ENCODE assay signal across 23 cellular contexts in genomic region chr15:41735033-41735432, GRCh38.
"Had no signal": no experiment of that assay in that cellular context is flagged by ENCODE, and none has a peak within 500 bp of the region (broad histone marks: within the 10 kb centered on the region; RNA-seq: fewer than 3 reads in every experiment).

No MANE protein-coding gene starts in this region.

- DNase-seq: heart right ventricle; islet precursor cell; left ventricle myocardium superior; midbrain; mucosa of descending colon; naive thymus-derived CD4-positive, alpha-beta T cell; ovary; right lobe of liver; stimulated activated CD4-positive, alpha-beta T cell treated with anti-CD3 and anti-CD28 coated beads, Interleukin-1b, Interleukin-23, amount 100 ng/mL, for 48 hours; stimulated activated CD4-positive, alpha-beta T cell treated with anti-CD3 and anti-CD28 coated beads, Interleukin-4, amount 100 ng/mL, for 1 hour; stimulated activated naive B cell treated with anti-CD40 and anti-IgM and Interleukin-4, amounts not matched to agents 10 μg/mL and 1 μg/mL and 100 μg/mL, for 72 hours; stimulated activated naive CD8-positive, alpha-beta T cell treated with anti-CD3 and anti-CD28 coated beads, Interleukin-15, Interleukin-2, amounts not matched to agents 100 U/mL and 50 U/mL, for 24 hours; stomach; tibial artery; trophoblast cell had no signal

- H3K27ac Mint-ChIP-seq: memory B cell; natural killer cell treated with Interleukin-12 subunit alpha and Interleukin-12 subunit beta and Interleukin-15 and Interleukin-18, amount 100 ng/mL, for 72 hours; progenitor cell of endocrine pancreas; stimulated activated naive B cell treated with anti-CD40 and anti-IgM and Interleukin-4, amounts not matched to agents 10 μg/mL and 1 μg/mL and 100 μg/mL, for 72 hours had no signal

- ATAC-seq: heart right ventricle; left ventricle myocardium superior; mucosa of descending colon; naive thymus-derived CD4-positive, alpha-beta T cell; natural killer cell treated with Interleukin-12 subunit alpha and Interleukin-12 subunit beta and Interleukin-15 and Interleukin-18, amount 100 ng/mL, for 72 hours; right lobe of liver; stimulated activated naive B cell treated with anti-CD40 and anti-IgM and Interleukin-4, amounts not matched to agents 10 μg/mL and 1 μg/mL and 100 μg/mL, for 72 hours; stimulated activated naive CD8-positive, alpha-beta T cell treated with anti-CD3 and anti-CD28 coated beads, Interleukin-15, Interleukin-2, amounts not matched to agents 100 U/mL and 50 U/mL, for 24 hours had no signal

- H3K4me3 Mint-ChIP-seq: memory B cell; naive thymus-derived CD4-positive, alpha-beta T cell; natural killer cell treated with Interleukin-12 subunit alpha and Interleukin-12 subunit beta and Interleukin-15 and Interleukin-18, amount 100 ng/mL, for 72 hours; stimulated activated naive B cell treated with anti-CD40 and anti-IgM and Interleukin-4, amounts not matched to agents 10 μg/mL and 1 μg/mL and 100 μg/mL, for 72 hours had no signal

- H3K4me2 ChIP-seq: hepatocyte, smooth muscle cell had no signal

- H3K27me3 Mint-ChIP-seq: memory B cell; naive thymus-derived CD4-positive, alpha-beta T cell; natural killer cell treated with Interleukin-12 subunit alpha and Interleukin-12 subunit beta and Interleukin-15 and Interleukin-18, amount 100 ng/mL, for 72 hours; progenitor cell of endocrine pancreas; stimulated activated naive B cell treated with anti-CD40 and anti-IgM and Interleukin-4, amounts not matched to agents 10 μg/mL and 1 μg/mL and 100 μg/mL, for 72 hours had no signal

- H3K9me3 Mint-ChIP-seq: memory B cell; naive thymus-derived CD4-positive, alpha-beta T cell; natural killer cell treated with Interleukin-12 subunit alpha and Interleukin-12 subunit beta and Interleukin-15 and Interleukin-18, amount 100 ng/mL, for 72 hours; stimulated activated naive B cell treated with anti-CD40 and anti-IgM and Interleukin-4, amounts not matched to agents 10 μg/mL and 1 μg/mL and 100 μg/mL, for 72 hours had no signal

- H3K4me3 ChIP-seq: heart right ventricle, hepatocyte, mucosa of descending colon, ovary, right atrium auricular region, right lobe of liver, smooth muscle cell, stomach, thoracic aorta, tibial artery, vagina had no signal

- H3K27ac ChIP-seq: heart right ventricle, hepatocyte, ovary, right atrium auricular region, right lobe of liver, stomach, thoracic aorta, tibial artery, vagina had no signal

- H2AFZ ChIP-seq: hepatocyte had no signal

- H3K4me1 ChIP-seq: heart right ventricle, right atrium auricular region, right lobe of liver, stomach, tibial artery, vagina had no signal

- H3K36me3 ChIP-seq: ovary had no signal

- H3K9me3 ChIP-seq: heart right ventricle, mucosa of descending colon, ovary, right atrium auricular region, right lobe of liver, stomach, thoracic aorta, tibial artery, vagina had no signal

- H3K27me3 ChIP-seq: heart right ventricle, hepatocyte, ovary, right atrium auricular region, right lobe of liver, stomach, tibial artery, vagina had no signal
